10 cellular contexts compared by ENCODE assay signal in the genomic region with DNA sequence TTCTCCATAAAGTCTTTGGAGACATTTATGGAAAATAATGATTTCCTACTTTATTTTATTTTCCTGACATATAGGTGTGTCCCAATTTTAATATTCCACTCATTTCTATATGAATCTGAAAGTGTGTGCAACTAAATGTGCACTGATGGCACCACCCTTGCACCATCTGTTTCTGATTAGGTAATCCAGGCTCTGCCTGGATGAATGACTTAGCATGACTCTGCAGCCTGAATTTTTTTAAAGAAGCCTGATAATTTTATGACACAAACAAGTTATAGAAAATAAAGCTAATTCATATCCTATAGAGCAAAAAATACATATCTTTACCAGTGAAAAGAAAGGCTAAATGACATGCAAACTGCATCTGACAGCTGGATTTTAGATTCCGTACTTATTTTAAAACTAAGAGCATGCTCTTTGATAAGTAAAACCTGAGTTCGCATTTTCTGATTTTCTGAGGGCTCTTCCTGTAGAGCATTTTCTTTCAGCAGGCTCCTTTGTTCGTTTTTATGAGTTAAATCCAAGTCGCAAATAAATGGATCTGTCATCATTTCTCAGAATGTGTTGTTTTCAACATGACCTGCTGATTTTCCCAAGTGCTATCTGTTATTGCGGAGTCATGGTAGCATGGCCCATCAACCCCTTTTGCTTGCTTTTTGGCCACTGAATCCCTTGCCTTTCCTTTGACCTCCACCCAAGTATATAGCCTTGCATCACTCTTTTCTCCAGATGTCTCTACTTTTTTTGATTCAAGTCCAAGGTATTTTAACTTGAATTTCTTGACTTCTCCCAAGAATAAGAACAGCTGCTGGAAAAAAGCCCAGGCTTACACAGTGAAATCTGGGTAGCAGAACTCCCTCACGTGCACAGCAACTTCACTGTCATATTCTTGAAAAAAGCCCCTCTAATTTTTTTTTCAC. TPM values are rescaled to one million over a fixed set of nuclear protein-coding genes. Genes with fewer than 3 reads are reported as not detected.
DNase-seq lines count a peak whose midpoint lies in the region; ATAC-seq and TF ChIP-seq lines count a peak whose summit lies in the region.
"Had no signal": no experiment of that assay in that cellular context is flagged by ENCODE, and none has a peak within 500 bp of the region (broad histone marks: within the 10 kb centered on the region; RNA-seq: fewer than 3 reads in every experiment).

No MANE protein-coding gene starts in this region.

- H3K9me3 Mint-ChIP-seq in CD14-positive monocyte: peaks cover 0 to 2% (median 0%) of the 10 kb centered on the region in 7 donors

- peak overlapping the region; percentile 48 to 85 (median 55) for H3K27ac Mint-ChIP-seq in CD14-positive monocyte
- H3K27ac Mint-ChIP-seq: activated naive CD4-positive, alpha-beta T cell treated with anti-CD3 and anti-CD28 coated beads, Interleukin-2, amount 50 U/mL, for 72 hours had no signal

- ATAC-seq in omental fat pad (ENCODE audit: low FRiP score) (peak; percentile 84), GM18909 (IDR thresholded peaks at IDR 0.05; ENCODE audit: poor library complexity, unreplicated experiment) (no peak)
- ATAC-seq: activated naive CD4-positive, alpha-beta T cell treated with anti-CD3 and anti-CD28 coated beads, Interleukin-2, amount 50 U/mL, for 72 hours had no signal

- no peaks in the 10 kb centered on the region for H3K36me3 Mint-ChIP-seq in CD14-positive monocyte
- H3K36me3 Mint-ChIP-seq: activated naive CD4-positive, alpha-beta T cell treated with anti-CD3 and anti-CD28 coated beads, Interleukin-2, amount 50 U/mL, for 72 hours had no signal

- peaks cover 0 to 2% (median 0%) of the 10 kb centered on the region in 3 donors for H3K27me3 Mint-ChIP-seq in CD14-positive monocyte (ENCODE audit: low read depth in 3 of 3)

- H3K4me3 Mint-ChIP-seq in CD14-positive monocyte: peak overlapping the region in 1 of 2 donors; percentile 32

- intact Hi-C loops in CD14-positive monocyte (cut with micrococcal nuclease): no loop called here

- peaks cover 26% of the 10 kb centered on the region for H3K4me1 Mint-ChIP-seq in CD14-positive monocyte

- TF ChIP-seq CTCF in CD14-positive monocyte (IDR thresholded peaks at IDR 0.05) (no peak), epithelial cell of esophagus (IDR thresholded peaks at IDR 0.05; ENCODE audit: insufficient read depth, low read depth, low read length, missing control alignments) (no peak), omental fat pad (IDR thresholded peaks at IDR 0.05) (no peak)

- DNase-seq in CD14-positive monocyte (ENCODE audit: low spot score) (peak; percentile 56), NOMO-1 treated with DMSO at 0.1 percent for 48 hours (lab: John Stamatoyannopoulos, UW; ENCODE audit: unreplicated experiment) (peak; percentile 66), epithelial cell of esophagus (ENCODE audit: low read depth) (peak; percentile 50), omental fat pad (ENCODE audit: low spot score) (no peak), iPS-NIHi11 (ENCODE audit: low spot score) (no peak), NCI-H2029 (lab: John Stamatoyannopoulos, UW) (no peak)
- DNase-seq in stimulated activated CD4-positive, alpha-beta T cell treated with anti-CD3 and anti-CD28 coated beads, Interleukin-15, amount 100 ng/mL, for 24 hours: no peak
- DNase-seq: DMS79 had no signal

- H3K4me3 ChIP-seq in epithelial cell of esophagus (ENCODE audit: low read length): no peak overlapping the region

RNA-seq across cellular contexts. Expression of gene LYPLAL1, which starts 52.8 kb away (rescaled TPM):
- 10 to 100 TPM; 36.1 to 55.9 TPM for polyA plus RNA-seq in CD14-positive monocyte
- total RNA-seq in omental fat pad: 10 to 100 TPM in 3 of 4 donors, 1 to 10 TPM in 1; 7.2 to 26.6 (median 20.6) TPM

Comparison
In these comparisons a context has a peak if more than half of its experiments do, and no peak if none do; other contexts are left out.
1. DNase-seq: peak in CD14-positive monocyte (single experiment), NOMO-1 treated with DMSO at 0.1 percent for 48 hours (single experiment) and epithelial cell of esophagus (single experiment); none in omental fat pad (single experiment), stimulated activated CD4-positive, alpha-beta T cell treated with anti-CD3 and anti-CD28 coated beads, Interleukin-15, amount 100 ng/mL, for 24 hours (single experiment), iPS-NIHi11 (single experiment) and NCI-H2029 (single experiment).